25 cellular contexts compared by ENCODE assay signal in genomic region chr3:46851364-46852328, GRCh38. TPM values are rescaled to one million over a fixed set of nuclear protein-coding genes. Genes with fewer than 3 reads are reported as not detected.
DNase-seq lines count a peak whose midpoint lies in the region; ATAC-seq, FAIRE-seq and TF ChIP-seq lines count a peak whose summit lies in the region.
"Had no signal": no experiment of that assay in that cellular context is flagged by ENCODE, and none has a peak within 500 bp of the region (broad histone marks: within the 10 kb centered on the region; RNA-seq: fewer than 3 reads in every experiment).

No MANE protein-coding gene starts in this region.

- DNase-seq in activated CD4-positive, CD25-positive, alpha-beta regulatory T cell treated with anti-CD3 and anti-CD28 coated beads, Interleukin-2, amount 50 U/mL, for 72 hours = peak; percentile 17
- DNase-seq in T-helper 17 cell = peak in 2 of 3 donors; percentile 0 to 2
- DNase-seq in islet precursor cell = peak; percentile 46
- DNase-seq in posterior cingulate gyrus = peak in 6 of 10 donors; percentile 1 to 73 (median 9)
- DNase-seq in HepG2 (ENCODE audit: low spot score) = no peak
- no peak for DNase-seq in activated T-helper 2 cell treated with anti-CD3 and anti-CD28 coated beads, Interferon-gamma antibody, Interleukin-2, Interleukin-4, amounts not matched to agents 10 μg/mL and 5 μg/mL and 100 μg/mL, durations not matched to agents 14 hours and 24 hours and 36 hours (ENCODE audit: low spot score)
- DNase-seq: activated CD4-positive, alpha-beta T cell treated with anti-CD3 and anti-CD28 coated beads, Interleukin-2, amount 10 ng/mL, durations not matched to agents 24 days and 14 days; AML-193; caudate nucleus; COR-L47; effector CD4-positive, alpha-beta T cell; gastrocnemius medialis; NCI-H1048; NCI-H510A treated with DMSO at 0.1 percent for 48 hours; nucleus accumbens; stimulated activated naive CD4-positive, alpha-beta T cell treated with Interleukin-2 at 50 U/mL for 16 hours had no signal

- peaks cover 11% of the 10 kb centered on the region for H3K27me3 Mint-ChIP-seq in T-helper 17 cell
- H3K27me3 Mint-ChIP-seq in activated T-helper 2 cell treated with anti-CD3 and anti-CD28 coated beads, Interferon-gamma antibody, Interleukin-2, Interleukin-4, amounts not matched to agents 10 μg/mL and 5 μg/mL and 100 μg/mL, durations not matched to agents 14 hours and 24 hours and 36 hours (ENCODE audit: low read depth) = peaks cover 7% of the 10 kb centered on the region

- no peak overlapping the region for H3K4me2 ChIP-seq in HepG2 (ENCODE audit: low read depth, low read length)

- H3K4me3 ChIP-seq in HepG2 (replicated peaks in 1 of 3; ENCODE audit: insufficient read depth in 1 of 3, low read depth in 2 of 3, low read length in 3 of 3) = no peak overlapping the region
- H3K4me3 ChIP-seq: gastrocnemius medialis, upper lobe of left lung had no signal

- no peak overlapping the region for H2AFZ ChIP-seq in HepG2 (ENCODE audit: low read length)

- H3K9me3 ChIP-seq in T-helper 17 cell (ENCODE audit: control insufficient read depth, low read length, poor library complexity, severe bottlenecking) = no peaks in the 10 kb centered on the region
- no peaks in the 10 kb centered on the region for H3K9me3 ChIP-seq in HepG2 (ENCODE audit: low read length)
- H3K9me3 ChIP-seq: gastrocnemius medialis, upper lobe of left lung had no signal

- peaks cover 0 to 8% of the 10 kb centered on the region in 2 experiments; a peak in 3 of 5 replicates for H3K27me3 ChIP-seq in HepG2 (ENCODE audit: control insufficient read depth in 1 of 2, insufficient read depth in 2 of 2, low read length in 2 of 2)
- H3K27me3 ChIP-seq: gastrocnemius medialis, upper lobe of left lung had no signal

- BruUV-seq in HepG2 (replicated peaks; lab: Mats Ljungman, UMichigan) = no TSS peak

- H3K27ac Mint-ChIP-seq in T-helper 17 cell = no peak overlapping the region
- H3K27ac Mint-ChIP-seq in activated T-helper 2 cell treated with anti-CD3 and anti-CD28 coated beads, Interferon-gamma antibody, Interleukin-2, Interleukin-4, amounts not matched to agents 10 μg/mL and 5 μg/mL and 100 μg/mL, durations not matched to agents 14 hours and 24 hours and 36 hours = no peak overlapping the region
- H3K27ac Mint-ChIP-seq: activated CD4-positive, alpha-beta T cell treated with anti-CD3 and anti-CD28 coated beads, Interleukin-2, amount 10 ng/mL, durations not matched to agents 24 days and 14 days had no signal

- in situ Hi-C loops in HepG2 (cut with HindIII; ENCODE audit: extremely low pct_ligation_motif_present, low pct_unique_long_range_greater_than_20kb) = no loop called here

- no peak for TF ChIP-seq POLR2A in HepG2 (IDR thresholded peaks at IDR 0.05; ENCODE audit: insufficient read depth in 1 of 2, low read depth in 2 of 2, low read length in 2 of 2)

- TF ChIP-seq CTCF in HepG2 (CRISPR knock-in tag; IDR thresholded peaks at IDR 0.05) = no peak

- TF ChIP-seq EP300 in HepG2 (IDR thresholded peaks at IDR 0.05; ENCODE audit: low read depth in 2 of 2, low read length in 2 of 2) (no peak), HepG2 (CRISPR knock-in tag; IDR thresholded peaks at IDR 0.05; ENCODE audit: borderline replicate concordance) (no peak)

- no peak for TF ChIP-seq RAD21 in HepG2 (CRISPR knock-in tag; IDR thresholded peaks at IDR 0.05)

- 20% methylated on average over 9 of the region's 13 CpGs for WGBS in HepG2 (ENCODE audit: low lambda C conversion rate)

- H3K79me2 ChIP-seq in HepG2 (ENCODE audit: insufficient read depth, low read length) = no peaks in the 10 kb centered on the region

- ATAC-seq in activated CD4-positive, CD25-positive, alpha-beta regulatory T cell treated with anti-CD3 and anti-CD28 coated beads, Interleukin-2, amount 50 U/mL, for 24 hours = no peak
- no peak for ATAC-seq in T-helper 17 cell
- ATAC-seq in HepG2 = no peak
- no peak for ATAC-seq in GM18873 (IDR thresholded peaks at IDR 0.05; ENCODE audit: low FRiP score, unreplicated experiment)
- ATAC-seq: esophagus mucosa, gastrocnemius medialis, left colon, right cardiac atrium had no signal

- H3K36me3 Mint-ChIP-seq in T-helper 17 cell (ENCODE audit: low read depth) = peaks cover 5% of the 10 kb centered on the region
- no peaks in the 10 kb centered on the region for H3K36me3 Mint-ChIP-seq in activated T-helper 2 cell treated with anti-CD3 and anti-CD28 coated beads, Interferon-gamma antibody, Interleukin-2, Interleukin-4, amounts not matched to agents 10 μg/mL and 5 μg/mL and 100 μg/mL, durations not matched to agents 14 hours and 24 hours and 36 hours (ENCODE audit: low read depth)

- no peaks in the 10 kb centered on the region for H3K36me3 ChIP-seq in HepG2 (replicated peaks in 1 of 2; ENCODE audit: control insufficient read depth in 1 of 2, insufficient read depth in 2 of 2, low read length in 2 of 2)
- H3K36me3 ChIP-seq: gastrocnemius medialis, upper lobe of left lung had no signal

- CTCF ChIA-PET in HepG2 (lab: Yijun Ruan, JAX; ENCODE audit: low intra/inter-chr PET ratio, low total read pairs) = no interaction called here

- peaks cover 17% of the 10 kb centered on the region for H3K4me1 ChIP-seq in HepG2 (ENCODE audit: insufficient read depth, low read length)

- no peaks in the 10 kb centered on the region for H3K9me3 Mint-ChIP-seq in activated T-helper 2 cell treated with anti-CD3 and anti-CD28 coated beads, Interferon-gamma antibody, Interleukin-2, Interleukin-4, amounts not matched to agents 10 μg/mL and 5 μg/mL and 100 μg/mL, durations not matched to agents 14 hours and 24 hours and 36 hours
- H3K9me3 Mint-ChIP-seq: activated CD4-positive, alpha-beta T cell treated with anti-CD3 and anti-CD28 coated beads, Interleukin-2, amount 10 ng/mL, durations not matched to agents 24 days and 14 days had no signal

- H3K27ac ChIP-seq in HepG2 (ENCODE audit: extremely low read length, insufficient read depth, low read length) = no peak overlapping the region
- H3K27ac ChIP-seq: 22Rv1, RWPE1, upper lobe of left lung had no signal

- intact Hi-C loops in posterior cingulate gyrus (cut with DNase I) (no loop called here), HepG2 (cut with micrococcal nuclease; ENCODE audit: unreplicated experiment) (no loop called here)
- intact Hi-C loops in activated T-helper 2 cell treated with anti-CD3 and anti-CD28 coated beads, Interferon-gamma antibody, Interleukin-2, Interleukin-4, amounts not matched to agents 10 μg/mL and 5 μg/mL and 100 μg/mL, durations not matched to agents 14 hours and 24 hours and 36 hours (cut with micrococcal nuclease) = no loop called here

- H3K9ac ChIP-seq in HepG2 (ENCODE audit: insufficient read depth, low read depth, low read length) = no peak overlapping the region

- POLR2A ChIA-PET in HepG2 (lab: Yijun Ruan, JAX) = no interaction called here

- H3K4me3 Mint-ChIP-seq in T-helper 17 cell = no peak overlapping the region
- H3K4me3 Mint-ChIP-seq in activated T-helper 2 cell treated with anti-CD3 and anti-CD28 coated beads, Interferon-gamma antibody, Interleukin-2, Interleukin-4, amounts not matched to agents 10 μg/mL and 5 μg/mL and 100 μg/mL, durations not matched to agents 14 hours and 24 hours and 36 hours (ENCODE audit: low read depth) = no peak overlapping the region
- H3K4me3 Mint-ChIP-seq: activated CD4-positive, alpha-beta T cell treated with anti-CD3 and anti-CD28 coated beads, Interleukin-2, amount 10 ng/mL, durations not matched to agents 24 days and 14 days had no signal

- H4K20me1 ChIP-seq in HepG2 (ENCODE audit: insufficient read depth, low read length) = no peaks in the 10 kb centered on the region

- FAIRE-seq in HepG2 (lab: Jason Lieb, UNC) = no peak

- H3K4me1 Mint-ChIP-seq in T-helper 17 cell = peaks cover 3% of the 10 kb centered on the region
- no peaks in the 10 kb centered on the region for H3K4me1 Mint-ChIP-seq in activated T-helper 2 cell treated with anti-CD3 and anti-CD28 coated beads, Interferon-gamma antibody, Interleukin-2, Interleukin-4, amounts not matched to agents 10 μg/mL and 5 μg/mL and 100 μg/mL, durations not matched to agents 14 hours and 24 hours and 36 hours (ENCODE audit: low read depth)
- H3K4me1 Mint-ChIP-seq: activated CD4-positive, alpha-beta T cell treated with anti-CD3 and anti-CD28 coated beads, Interleukin-2, amount 10 ng/mL, durations not matched to agents 24 days and 14 days had no signal

RNA-seq across cellular contexts. Expression of gene MYL3, which starts 11.6 kb away (rescaled TPM):
- not detected for total RNA-seq in T-helper 17 cell
- total RNA-seq in HepG2 (2016; rRNA removed; fragmentation: Illumina TruSeq; extraction: Trizol) = not detected in 2 replicates
- total RNA-seq in HepG2 (2016; cell fraction: cytosol; rRNA removed; fragmentation: Illumina TruSeq; extraction: Trizol; ENCODE audit: low read depth) = not detected in 2 replicates
- total RNA-seq in HepG2 (2016; cell fraction: insoluble cytoplasmic fraction; rRNA removed; fragmentation: Illumina TruSeq; extraction: Trizol) = not detected in 2 replicates
- total RNA-seq in HepG2 (2016; cell fraction: membrane; rRNA removed; fragmentation: Illumina TruSeq; extraction: Trizol) = not detected in 2 replicates
- total RNA-seq in HepG2 (2016; cell fraction: nucleus; rRNA removed; fragmentation: Illumina TruSeq; extraction: Trizol) = not detected in 2 replicates
- 0.13 TPM in 1 of 2 replicates, not detected in the other for polyA plus RNA-seq in HepG2 (2011; rRNA removed)
- polyA plus RNA-seq in HepG2 (2011; cell fraction: cytosol; rRNA removed) = 0.06 TPM in 1 of 2 replicates, not detected in the other
- not detected in 2 replicates for polyA plus RNA-seq in HepG2 (2011; cell fraction: nucleus; rRNA removed)
- polyA plus RNA-seq in HepG2 (2012) = not detected in 2 replicates
- not detected in 2 replicates for polyA plus RNA-seq in HepG2 (2016; cell fraction: cytosol; fragmentation: Illumina TruSeq; extraction: Trizol; ENCODE audit: low read depth)
- polyA plus RNA-seq in HepG2 (2016; cell fraction: insoluble cytoplasmic fraction; fragmentation: Illumina TruSeq; extraction: Trizol; ENCODE audit: low read depth) = not detected in 2 replicates
- polyA plus RNA-seq in HepG2 (2016; cell fraction: membrane; fragmentation: Illumina TruSeq; extraction: Trizol; ENCODE audit: low read depth) = not detected in 2 replicates
- polyA plus RNA-seq in HepG2 (2016; cell fraction: nucleus; fragmentation: Illumina TruSeq; extraction: Trizol; ENCODE audit: insufficient read depth, low read depth) = not detected in 2 replicates
- 0.16 TPM in 1 of 2 replicates, not detected in the other for polyA minus RNA-seq in HepG2 (2011; rRNA and poly(A)+ RNA removed; ENCODE audit: low replicate concordance)
- polyA minus RNA-seq in HepG2 (2011; cell fraction: cytosol; rRNA and poly(A)+ RNA removed) = not detected in 2 replicates
- not detected in 2 replicates for polyA minus RNA-seq in HepG2 (2011; cell fraction: nucleus; rRNA and poly(A)+ RNA removed)
- not detected in 2 replicates for total RNA-seq in activated T-helper 2 cell treated with anti-CD3 and anti-CD28 coated beads, Interferon-gamma antibody, Interleukin-2, Interleukin-4, amounts not matched to agents 10 μg/mL and 5 μg/mL and 100 μg/mL, durations not matched to agents 14 hours and 24 hours and 36 hours
- total RNA-seq: activated CD4-positive, alpha-beta T cell treated with anti-CD3 and anti-CD28 coated beads, Interleukin-2, amount 10 ng/mL, durations not matched to agents 24 days and 14 days; Daoy had no signal

RNA-seq across cellular contexts. Expression of gene PTH1R, which starts 25.9 kb away (rescaled TPM):
- total RNA-seq in T-helper 17 cell = not detected
- not detected in 2 replicates for total RNA-seq in HepG2 (2016; rRNA removed; fragmentation: Illumina TruSeq; extraction: Trizol)
- total RNA-seq in HepG2 (2016; cell fraction: cytosol; rRNA removed; fragmentation: Illumina TruSeq; extraction: Trizol; ENCODE audit: low read depth) = not detected in 2 replicates
- total RNA-seq in HepG2 (2016; cell fraction: insoluble cytoplasmic fraction; rRNA removed; fragmentation: Illumina TruSeq; extraction: Trizol) = not detected in 2 replicates
- not detected in 2 replicates for total RNA-seq in HepG2 (2016; cell fraction: membrane; rRNA removed; fragmentation: Illumina TruSeq; extraction: Trizol)
- total RNA-seq in HepG2 (2016; cell fraction: nucleus; rRNA removed; fragmentation: Illumina TruSeq; extraction: Trizol) = not detected in 2 replicates
- not detected in 2 replicates for polyA plus RNA-seq in HepG2 (2011; rRNA removed)
- polyA plus RNA-seq in HepG2 (2011; cell fraction: cytosol; rRNA removed) = not detected in 2 replicates
- polyA plus RNA-seq in HepG2 (2011; cell fraction: nucleus; rRNA removed) = 0.10 TPM in 1 of 2 replicates, not detected in the other
- polyA plus RNA-seq in HepG2 (2012) = not detected in 2 replicates
- not detected in 2 replicates for polyA plus RNA-seq in HepG2 (2016; cell fraction: cytosol; fragmentation: Illumina TruSeq; extraction: Trizol; ENCODE audit: low read depth)
- not detected in 2 replicates for polyA plus RNA-seq in HepG2 (2016; cell fraction: insoluble cytoplasmic fraction; fragmentation: Illumina TruSeq; extraction: Trizol; ENCODE audit: low read depth)
- not detected in 2 replicates for polyA plus RNA-seq in HepG2 (2016; cell fraction: membrane; fragmentation: Illumina TruSeq; extraction: Trizol; ENCODE audit: low read depth)
- polyA plus RNA-seq in HepG2 (2016; cell fraction: nucleus; fragmentation: Illumina TruSeq; extraction: Trizol; ENCODE audit: insufficient read depth, low read depth) = not detected in 2 replicates
- not detected in 2 replicates for polyA minus RNA-seq in HepG2 (2011; rRNA and poly(A)+ RNA removed; ENCODE audit: low replicate concordance)
- polyA minus RNA-seq in HepG2 (2011; cell fraction: cytosol; rRNA and poly(A)+ RNA removed) = not detected in 2 replicates
- not detected in 2 replicates for polyA minus RNA-seq in HepG2 (2011; cell fraction: nucleus; rRNA and poly(A)+ RNA removed)
- not detected in 2 replicates for total RNA-seq in activated T-helper 2 cell treated with anti-CD3 and anti-CD28 coated beads, Interferon-gamma antibody, Interleukin-2, Interleukin-4, amounts not matched to agents 10 μg/mL and 5 μg/mL and 100 μg/mL, durations not matched to agents 14 hours and 24 hours and 36 hours
- total RNA-seq: activated CD4-positive, alpha-beta T cell treated with anti-CD3 and anti-CD28 coated beads, Interleukin-2, amount 10 ng/mL, durations not matched to agents 24 days and 14 days; Daoy had no signal

Comparison
In these comparisons a context has a peak if more than half of its experiments do, and no peak if none do; other contexts are left out.
1. DNase-seq: peak in activated CD4-positive, CD25-positive, alpha-beta regulatory T cell treated with anti-CD3 and anti-CD28 coated beads, Interleukin-2, amount 50 U/mL, for 72 hours (single experiment), T-helper 17 cell (2 of 3), islet precursor cell (single experiment) and posterior cingulate gyrus (6 of 10); none in HepG2 (single experiment) and activated T-helper 2 cell treated with anti-CD3 and anti-CD28 coated beads, Interferon-gamma antibody, Interleukin-2, Interleukin-4, amounts not matched to agents 10 μg/mL and 5 μg/mL and 100 μg/mL, durations not matched to agents 14 hours and 24 hours and 36 hours (single experiment).